In genomic region chr1:43582162-43582566, GRCh38 we compare ENCODE assay signal across 8 cellular contexts. TPM values are rescaled to one million over a fixed set of nuclear protein-coding genes. Genes with fewer than 3 reads are reported as not detected.
DNase-seq lines count a peak whose midpoint lies in the region; ATAC-seq and TF ChIP-seq lines count a peak whose summit lies in the region.

No MANE protein-coding gene starts in this region.

- peak overlapping the region; percentile 78 for H3K27ac ChIP-seq in RWPE2 (ENCODE audit: poor library complexity, severe bottlenecking)
- H3K27ac ChIP-seq in tibial artery = no peak overlapping the region

- no peak for TF ChIP-seq CTCF in RWPE2 (IDR thresholded peaks at IDR 0.05; ENCODE audit: poor library complexity, severe bottlenecking)
- TF ChIP-seq CTCF in chondrocyte (IDR thresholded peaks at IDR 0.05) = no peak
- TF ChIP-seq CTCF in omental fat pad (IDR thresholded peaks at IDR 0.05) = no peak
- no peak for TF ChIP-seq CTCF in tibial artery (IDR thresholded peaks at IDR 0.05)

- no peak overlapping the region for H3K4me3 Mint-ChIP-seq in chondrocyte (ENCODE audit: unreplicated experiment)

- H3K9me3 ChIP-seq in RWPE2 (ENCODE audit: severe bottlenecking) = no peaks in the 10 kb centered on the region
- no peaks in the 10 kb centered on the region for H3K9me3 ChIP-seq in tibial artery

- H3K4me1 Mint-ChIP-seq in chondrocyte (ENCODE audit: low read depth) = peaks cover 13% of the 10 kb centered on the region

- intact Hi-C loops in tibial artery (cut with DNase I; ENCODE audit: low total_unique reads) = no loop called here

- H3K27me3 Mint-ChIP-seq in chondrocyte (ENCODE audit: low read depth) = no peaks in the 10 kb centered on the region

- H3K36me3 ChIP-seq in RWPE2 (ENCODE audit: low read depth) (peaks cover 72% of the 10 kb centered on the region), tibial artery (peaks cover 0 to 64% (median 26%) of the 10 kb centered on the region in 3 donors)

- H3K27ac Mint-ChIP-seq in chondrocyte (ENCODE audit: unreplicated experiment) = peak overlapping the region; percentile 58

- ATAC-seq in RWPE2 (ENCODE audit: low read depth) (peak; percentile 97), omental fat pad (ENCODE audit: low FRiP score) (peak; percentile 83)

- H3K27me3 ChIP-seq in RWPE2 (ENCODE audit: insufficient read depth, poor library complexity, severe bottlenecking) (no peaks in the 10 kb centered on the region), tibial artery (no peaks in the 10 kb centered on the region)

- peaks cover 28% of the 10 kb centered on the region for H3K4me1 ChIP-seq in RWPE2 (ENCODE audit: insufficient read depth, poor library complexity, severe bottlenecking)
- peaks cover 0 to 7% (median 0%) of the 10 kb centered on the region in 4 donors for H3K4me1 ChIP-seq in tibial artery

- H3K9me3 Mint-ChIP-seq in chondrocyte (ENCODE audit: low read depth) = no peaks in the 10 kb centered on the region

- peaks cover 8% of the 10 kb centered on the region for H3K36me3 Mint-ChIP-seq in chondrocyte (ENCODE audit: low read depth)

- H3K4me3 ChIP-seq in RWPE2 (ENCODE audit: severe bottlenecking) (no peak overlapping the region), tibial artery (no peak overlapping the region)

- peak; percentile 69 for DNase-seq in activated effector memory CD4-positive, alpha-beta T cell treated with anti-CD3 and anti-CD28 coated beads, Interleukin-2, amount 50 U/mL, for 16 hours
- DNase-seq in activated effector memory CD4-positive, alpha-beta T cell treated with Interleukin-2 at 50 U/mL for 16 hours = no peak
- peak; percentile 97 for DNase-seq in HT-29 (ENCODE audit: low spot score)
- peak; percentile 96 for DNase-seq in RWPE2 (ENCODE audit: low spot score)
- no peak for DNase-seq in chondrocyte (ENCODE audit: low spot score)
- no peak for DNase-seq in omental fat pad (ENCODE audit: low spot score)
- DNase-seq in tibial artery = no peak
- DNase-seq in SK-N-DZ (ENCODE audit: low spot score) = no peak

RNA-seq across cellular contexts. Expression of gene PTPRF, which starts 51.5 kb away (rescaled TPM):
- total RNA-seq in HT-29 (2014; rRNA removed; shearing (Covaris generic)) = 101 and 122 TPM in 2 replicates
- total RNA-seq in chondrocyte = 54.6 to 66.7 TPM (median 62.0 TPM) in 3 replicates
- total RNA-seq in omental fat pad = 100 to 1,000 TPM in 3 of 4 donors, 10 to 100 TPM in 1; 79.1 to 176 (median 139) TPM
- 22.6 and 33.7 TPM in 2 replicates for polyA plus RNA-seq in SK-N-DZ (2014; cell fraction: cytosol; rRNA removed)
- polyA plus RNA-seq in SK-N-DZ (2014; cell fraction: nucleus; rRNA removed) = 27.5 and 42.1 TPM in 2 replicates

Comparison
In these comparisons a context has a peak if more than half of its experiments do, and no peak if none do; other contexts are left out.
1. DNase-seq: peak in activated effector memory CD4-positive, alpha-beta T cell treated with anti-CD3 and anti-CD28 coated beads, Interleukin-2, amount 50 U/mL, for 16 hours (single experiment), HT-29 (single experiment) and RWPE2 (single experiment); none in activated effector memory CD4-positive, alpha-beta T cell treated with Interleukin-2 at 50 U/mL for 16 hours (single experiment), chondrocyte (single experiment), omental fat pad (single experiment), tibial artery (0 of 2) and SK-N-DZ (single experiment).